ENCODE assay signal across 8 cellular contexts in genomic region chr6:75285156-75285639, GRCh38. TPM values are rescaled to one million over a fixed set of nuclear protein-coding genes. Genes with fewer than 3 reads are reported as not detected.
A peak's percentile ranks its signal among the peaks of the same experiment; 100 is the strongest.
DNase-seq lines count a peak whose midpoint lies in the region; ATAC-seq, FAIRE-seq and TF ChIP-seq lines count a peak whose summit lies in the region.

No MANE protein-coding gene starts in this region.

- ATAC-seq in heart right ventricle (no peak), left ventricle myocardium superior (no peak), pancreas (peak in 1 of 4 donors; percentile 13), HG02981 (IDR thresholded peaks at IDR 0.05; ENCODE audit: unreplicated experiment) (no peak)

- H3K4me1 ChIP-seq in heart right ventricle (peaks cover 0 to 58% (median 41%) of the 10 kb centered on the region in 9 donors), pancreas (peaks cover 11 to 50% (median 45%) of the 10 kb centered on the region in 3 donors)

- H3K9me3 ChIP-seq in heart right ventricle (no peaks in the 10 kb centered on the region), pancreas (no peaks in the 10 kb centered on the region)

- H3K4me3 ChIP-seq in heart right ventricle (peak overlapping the region; percentile 26 to 96 (median 90)), LNCaP clone FGC (ENCODE audit: low read depth, low read length) (peak overlapping the region; percentile 86), coronary artery (peak overlapping the region; percentile 89), pancreas (peak overlapping the region; percentile 40 to 78 (median 50))

- H3K27me3 ChIP-seq in heart right ventricle (no peaks in the 10 kb centered on the region), pancreas (no peaks in the 10 kb centered on the region)

- H3K36me3 ChIP-seq in heart right ventricle (peaks cover 0 to 12% (median 0%) of the 10 kb centered on the region in 9 donors), pancreas (no peaks in the 10 kb centered on the region)

- intact Hi-C loops in heart right ventricle (cut with DNase I) (loop anchor here in 2 of 10 donors (5.0 to 10.0 kb wide), 2 partner anchors 242 to 320 kb away; partner anchors contain the start of gene SENP6 (in 1 of the 2)), left ventricle myocardium superior (cut with micrococcal nuclease) (no loop called here), pancreas (cut with DNase I) (no loop called here), posterior vena cava (cut with DNase I) (no loop called here)

- FAIRE-seq in pancreas (lab: Jason Lieb, UNC), result no peak

- no peak for DNase-seq in heart right ventricle
- DNase-seq in left ventricle myocardium superior, result no peak
- DNase-seq in LNCaP clone FGC (ENCODE audit: low read depth), result no peak
- no peak for DNase-seq in coronary artery (ENCODE audit: low spot score)
- DNase-seq in pancreas, result no peak
- no peak for DNase-seq in D341Med (ENCODE audit: low spot score)
- no peak for DNase-seq in posterior vena cava (ENCODE audit: low spot score)

- 1 to 3% methylated on average over 13 of the region's 13 CpGs for WGBS in heart right ventricle, 2 donors
- WGBS in pancreas, 2 donors, result 0 to 1% methylated on average over 13 of the region's 13 CpGs

- TF ChIP-seq CTCF in heart right ventricle (IDR thresholded peaks at IDR 0.05) (no peak), LNCaP clone FGC (IDR thresholded peaks at IDR 0.05; ENCODE audit: control insufficient read depth, extremely low read depth, insufficient read depth) (no peak), coronary artery (IDR thresholded peaks at IDR 0.05) (no peak), pancreas (IDR thresholded peaks at IDR 0.05) (no peak)

- H3K27ac ChIP-seq in heart right ventricle, result peak overlapping the region in 9 of 10 donors; percentile 74 to 95 (median 92)
- H3K27ac ChIP-seq in coronary artery, result peak overlapping the region; percentile 91
- H3K27ac ChIP-seq in pancreas, result peak overlapping the region; percentile 79 to 94 (median 87)

RNA-seq across cellular contexts. Expression of gene TMEM30A, which starts 0.6 kb away (rescaled TPM):
- total RNA-seq in heart right ventricle, result 10 to 100 TPM; 42.6 to 68.0 (median 55.9) TPM
- polyA plus RNA-seq in heart right ventricle, result 10 to 100 TPM; 28.7 to 32.7 TPM
- 43.9 TPM for total RNA-seq in left ventricle myocardium superior
- 10 to 100 TPM; 61.4 to 85.5 (median 70.5) TPM for total RNA-seq in pancreas
- polyA plus RNA-seq in pancreas, result 10 to 100 TPM; 21.2 to 44.5 TPM
- total RNA-seq in posterior vena cava, result 100 to 1,000 TPM; 109 to 113 TPM

RNA-seq across cellular contexts. Expression of gene COX7A2, which starts 41.6 kb away (rescaled TPM):
- 1,000 to 10,000 TPM in 7 of 10 donors, 100 to 1,000 TPM in 3; 789 to 1,205 (median 1,111) TPM for total RNA-seq in heart right ventricle
- 100 to 1,000 TPM; 661 to 741 TPM for polyA plus RNA-seq in heart right ventricle
- 911 TPM for total RNA-seq in left ventricle myocardium superior
- total RNA-seq in pancreas, result 100 to 1,000 TPM in 4 of 6 donors, 10 to 100 TPM in 2; 76.5 to 147 (median 125) TPM
- polyA plus RNA-seq in pancreas, result 100 to 1,000 TPM; 188 to 214 TPM
- 100 to 1,000 TPM; 408 to 448 TPM for total RNA-seq in posterior vena cava
